ENCODE assay signal across 8 cellular contexts in genomic region chr6:26330835-26331808, GRCh38. TPM values are rescaled to one million over a fixed set of nuclear protein-coding genes. Genes with fewer than 3 reads are reported as not detected.
A peak's percentile ranks its signal among the peaks of the same experiment; 100 is the strongest.
DNase-seq lines count a peak whose midpoint lies in the region; ATAC-seq and TF ChIP-seq lines count a peak whose summit lies in the region.

No MANE protein-coding gene starts in this region.

- no peak for TF ChIP-seq CTCF in GM13977 (IDR thresholded peaks at IDR 0.05; ENCODE audit: extremely low read depth, insufficient read depth, missing control alignments)

- peak; percentile 9 for DNase-seq in DMS79 treated with DMSO at 0.1 percent for 48 hours (lab: John Stamatoyannopoulos, UW)
- DNase-seq in DMS79 (lab: John Stamatoyannopoulos, UW) = no peak
- DNase-seq in NCI-H2171 (lab: John Stamatoyannopoulos, UW) = peak; percentile 14
- peak; percentile 29 to 34 for DNase-seq in activated CD4-positive, alpha-beta T cell treated with anti-CD3 and anti-CD28 coated beads, Interleukin-2, amount 50 U/mL, for 4 hours
- peak; percentile 42 for DNase-seq in stimulated activated CD4-positive, alpha-beta T cell treated with anti-CD3 and anti-CD28 coated beads, Interleukin-2, amount 100 ng/mL, for 4 hours (ENCODE audit: low read depth)
- no peak for DNase-seq in GM13977 (ENCODE audit: low spot score)

- ATAC-seq in esophagus mucosa (peak; percentile 33), HG03095 (IDR thresholded peaks at IDR 0.05; ENCODE audit: unreplicated experiment) (no peak)

- in situ Hi-C loops in GM13977 (cut with MboI; ENCODE audit: low pct_unique_long_range_greater_than_20kb, low sequenced_read_pairs, unreplicated experiment) = loop anchor here (10.0 kb wide), 1 partner anchor 234 kb away; no protein-coding TSS in a partner anchor

RNA-seq across cellular contexts. Expression of gene BTN3A2, which starts 33.9 kb away (rescaled TPM):
- 2.7 TPM for total RNA-seq in esophagus mucosa

RNA-seq across cellular contexts. Expression of gene BTN2A2, which starts 51.8 kb away (rescaled TPM):
- 2.4 TPM for total RNA-seq in esophagus mucosa

Comparison
In these comparisons a context has a peak if more than half of its experiments do, and no peak if none do; other contexts are left out.
1. DNase-seq: peak in DMS79 treated with DMSO at 0.1 percent for 48 hours (single experiment), NCI-H2171 (single experiment), activated CD4-positive, alpha-beta T cell treated with anti-CD3 and anti-CD28 coated beads, Interleukin-2, amount 50 U/mL, for 4 hours (2 of 2) and stimulated activated CD4-positive, alpha-beta T cell treated with anti-CD3 and anti-CD28 coated beads, Interleukin-2, amount 100 ng/mL, for 4 hours (single experiment); none in DMS79 (single experiment) and GM13977 (single experiment).